35 cellular contexts compared by ENCODE assay signal in genomic region chr22:45107671-45108070, GRCh38. TPM values are rescaled to one million over a fixed set of nuclear protein-coding genes. Genes with fewer than 3 reads are reported as not detected.
DNase-seq lines count a peak whose midpoint lies in the region; ATAC-seq, FAIRE-seq and TF ChIP-seq lines count a peak whose summit lies in the region.
"Had no signal": no experiment of that assay in that cellular context is flagged by ENCODE, and none has a peak within 500 bp of the region (broad histone marks: within the 10 kb centered on the region; RNA-seq: fewer than 3 reads in every experiment).

No MANE protein-coding gene starts in this region.

- TF ChIP-seq RAD21 in K562 (CRISPR knock-in tag; conservative IDR thresholded peaks at IDR 0.05 in 1 of 2, IDR thresholded peaks at IDR 0.05 in 1 of 2) = no peak

- H3K9me3 ChIP-seq in HEK293 (ENCODE audit: control insufficient read depth, insufficient read depth, low read depth, low read length) (no peaks in the 10 kb centered on the region), K562 (replicated peaks; ENCODE audit: control insufficient read depth, insufficient read depth, low read depth, low read length) (no peaks in the 10 kb centered on the region), vagina (peaks cover 2% of the 10 kb centered on the region)
- H3K9me3 ChIP-seq: A549, BE2C, BLaER1, Caco-2 had no signal

- H3K79me2 ChIP-seq in K562 (ENCODE audit: control insufficient read depth, insufficient read depth, low read length) = no peaks in the 10 kb centered on the region

- H3K4me2 ChIP-seq in K562 (ENCODE audit: insufficient read depth, low read length) = no peak overlapping the region
- H3K4me2 ChIP-seq: A549; BLaER1; BLaER1 treated with 17β-estradiol and CSF1 and Interleukin-3, amounts not matched to agents 10 nM and 100 nM had no signal

- no peaks in the 10 kb centered on the region for H3K9me1 ChIP-seq in K562 (ENCODE audit: control insufficient read depth, insufficient read depth, low read length)

- intact Hi-C loops in cardiac septum (cut with DNase I) = no loop called here
- intact Hi-C loops in Right ventricle myocardium superior (cut with DNase I) = no loop called here
- intact Hi-C loops in K562 (cut with micrococcal nuclease) = loop anchor here (10.0 kb wide), 1 partner anchor 97 kb away; no protein-coding TSS in a partner anchor
- intact Hi-C loops in posterior vena cava (cut with DNase I) = no loop called here
- intact Hi-C loops in vagina (cut with DNase I) = no loop called here

- H3K4me3 ChIP-seq in HEK293 (ENCODE audit: low read depth, low read length) = no peak overlapping the region
- no peak overlapping the region for H3K4me3 ChIP-seq in K562
- H3K4me3 ChIP-seq in vagina = no peak overlapping the region
- H3K4me3 ChIP-seq: A549; BLaER1; BLaER1 treated with 17β-estradiol and CSF1 and Interleukin-3, amounts not matched to agents 10 nM and 100 nM had no signal

- no peak for TF ChIP-seq CTCF in HEK293 (tag by site-specific recombination; IDR thresholded peaks at IDR 0.05)
- no peak for TF ChIP-seq CTCF in K562 (IDR thresholded peaks at IDR 0.05 in 2 of 3, conservative IDR thresholded peaks at IDR 0.05 in 1 of 3; ENCODE audit: insufficient read depth in 2 of 3, low read depth in 1 of 3, low read length in 3 of 3)
- TF ChIP-seq CTCF in vagina (IDR thresholded peaks at IDR 0.05) = no peak

- no peak for ATAC-seq in Right ventricle myocardium superior (ENCODE audit: poor library complexity)
- no peak for ATAC-seq in K562
- ATAC-seq in GM21723 (IDR thresholded peaks at IDR 0.05; ENCODE audit: unreplicated experiment) = no peak
- ATAC-seq: A549; CD8-positive, alpha-beta T cell had no signal

- no TSS peak for BruUV-seq in K562 (replicated peaks; lab: Mats Ljungman, UMichigan)

- H3K4me1 ChIP-seq in HEK293 (ENCODE audit: control insufficient read depth, insufficient read depth, low read length) (no peaks in the 10 kb centered on the region), K562 (replicated peaks in 1 of 2; ENCODE audit: control insufficient read depth in 2 of 2, insufficient read depth in 2 of 2, low read length in 2 of 2) (no peaks in the 10 kb centered on the region; a peak in 1 of 5 replicates), vagina (no peaks in the 10 kb centered on the region)
- H3K4me1 ChIP-seq: A549, BE2C, Caco-2 had no signal

- no peak for FAIRE-seq in K562 (lab: Jason Lieb, UNC)
- FAIRE-seq: A204.1, A549, D721Med had no signal

- no peaks in the 10 kb centered on the region for H4K20me1 ChIP-seq in K562 (replicated peaks; ENCODE audit: control insufficient read depth, insufficient read depth, low read length)
- H4K20me1 ChIP-seq: BLaER1; BLaER1 treated with 17β-estradiol and CSF1 and Interleukin-3, amounts not matched to agents 10 nM and 100 nM had no signal

- POLR2A ChIA-PET in HEK293 (lab: Yijun Ruan, JAX) = interaction anchor here (1.1 kb wide), 2 partner anchors 35 to 56 kb away, joined by 3 to 10 read pairs; partner anchors contain the start of gene NUP50
- POLR2A ChIA-PET in K562 (lab: Yijun Ruan, JAX) = interaction anchor here (0.6 kb wide), 1 partner anchor 71 kb away, joined by 3 read pairs; no protein-coding TSS in a partner anchor

- no peak for TF ChIP-seq POLR2A in K562 (conservative IDR thresholded peaks at IDR 0.05)
- no peak for TF ChIP-seq POLR2A in vagina (IDR thresholded peaks at IDR 0.05)

- 0% methylated on average over 6 of the region's 6 CpGs for WGBS in K562 (ENCODE audit: insufficient coverage, low coverage, missing lambda C conversion rate)

- no peak overlapping the region for H3K9ac ChIP-seq in K562 (ENCODE audit: insufficient read depth in 1 of 2, low read depth in 2 of 2, low read length in 2 of 2)
- H3K9ac ChIP-seq: BLaER1; BLaER1 treated with 17β-estradiol and CSF1 and Interleukin-3, amounts not matched to agents 10 nM and 100 nM had no signal

- in situ Hi-C loops in K562 (cut with MboI) = loop anchor here (10.0 kb wide), 2 partner anchors 47 to 347 kb away; no protein-coding TSS in a partner anchor

- no peak overlapping the region for H2AFZ ChIP-seq in K562 (ENCODE audit: low read depth, low read length)

- H3K27ac ChIP-seq in HEK293 (ENCODE audit: extremely low read depth, low read depth, low read length) (no peak overlapping the region), K562 (ENCODE audit: extremely low read depth, low read depth, low read length) (no peak overlapping the region), vagina (no peak overlapping the region)
- H3K27ac ChIP-seq: 22Rv1; A549; BLaER1; BLaER1 treated with 17β-estradiol and CSF1 and Interleukin-3, amounts not matched to agents 10 nM and 100 nM; C4-2B had no signal

- peaks cover 2 to 19% of the 10 kb centered on the region in 2 experiments; a peak in 4 of 5 replicates for H3K27me3 ChIP-seq in K562 (ENCODE audit: control insufficient read depth in 2 of 2, insufficient read depth in 2 of 2, low read length in 2 of 2)
- no peaks in the 10 kb centered on the region for H3K27me3 ChIP-seq in vagina
- H3K27me3 ChIP-seq: BE2C; BLaER1; BLaER1 treated with 17β-estradiol and CSF1 and Interleukin-3, amounts not matched to agents 10 nM and 100 nM had no signal

- CTCF ChIA-PET in HEK293 (lab: Yijun Ruan, JAX) = interaction anchor here (2.3 kb wide), 1 partner anchor 12 kb away, joined by 13 read pairs; no protein-coding TSS in a partner anchor
- CTCF ChIA-PET in K562 (lab: Yijun Ruan, JAX; ENCODE audit: low intra/inter-chr PET ratio) = no interaction called here

- DNase-seq in cardiac septum (ENCODE audit: low spot score) (peak; percentile 70), Right ventricle myocardium superior (no peak), K562 (ENCODE audit: extremely low read depth in 1 of 4, low spot score in 3 of 4) (no peak), posterior vena cava (ENCODE audit: low spot score) (peak; percentile 74), pons (ENCODE audit: low spot score) (no peak), vagina (ENCODE audit: extremely low spot score in 2 of 2) (no peak)
- DNase-seq: 8988T; ACHN; AML-193; BE2C; C1 segment of cervical spinal cord; Caco-2; Calu3; CD4-positive, alpha-beta memory T cell; CD4-positive, alpha-beta T cell; CD4-positive, CD25-positive, alpha-beta regulatory T cell; CD8-positive, alpha-beta memory T cell; CD8-positive, alpha-beta T cell; COR-L47; DMS 273 treated with DMSO at 0.1 percent for 48 hours; DMS153; DMS53; DMS79; DMS79 treated with DMSO at 0.1 percent for 48 hours; DND-41; EL had no signal

- no peaks in the 10 kb centered on the region for H3K36me3 ChIP-seq in HEK293 (ENCODE audit: control insufficient read depth in 2 of 2, insufficient read depth in 1 of 2, low read length in 2 of 2)
- H3K36me3 ChIP-seq in K562 (ENCODE audit: control insufficient read depth, insufficient read depth, low read length) = no peaks in the 10 kb centered on the region
- no peaks in the 10 kb centered on the region for H3K36me3 ChIP-seq in vagina
- H3K36me3 ChIP-seq: BE2C; BLaER1; BLaER1 treated with 17β-estradiol and CSF1 and Interleukin-3, amounts not matched to agents 10 nM and 100 nM had no signal

- no peak for TF ChIP-seq EP300 in K562 (IDR thresholded peaks at IDR 0.05; ENCODE audit: low read length)

TF ChIP-seq in HEK293, 187 proteins besides CTCF, POLR2A, EP300 and RAD21:
- no peak for TF ChIP-seq HOXC10 (CRISPR knock-in tag; IDR thresholded peaks at IDR 0.05)
- peak; percentile 92 for TF ChIP-seq ZNF623 (tag by site-specific recombination; IDR thresholded peaks at IDR 0.05)
TF ChIP-seq in HEK293: peak in this region for 1.

TF ChIP-seq in K562, 482 proteins besides CTCF, POLR2A, EP300 and RAD21:
- TF ChIP-seq, protein P1, sequence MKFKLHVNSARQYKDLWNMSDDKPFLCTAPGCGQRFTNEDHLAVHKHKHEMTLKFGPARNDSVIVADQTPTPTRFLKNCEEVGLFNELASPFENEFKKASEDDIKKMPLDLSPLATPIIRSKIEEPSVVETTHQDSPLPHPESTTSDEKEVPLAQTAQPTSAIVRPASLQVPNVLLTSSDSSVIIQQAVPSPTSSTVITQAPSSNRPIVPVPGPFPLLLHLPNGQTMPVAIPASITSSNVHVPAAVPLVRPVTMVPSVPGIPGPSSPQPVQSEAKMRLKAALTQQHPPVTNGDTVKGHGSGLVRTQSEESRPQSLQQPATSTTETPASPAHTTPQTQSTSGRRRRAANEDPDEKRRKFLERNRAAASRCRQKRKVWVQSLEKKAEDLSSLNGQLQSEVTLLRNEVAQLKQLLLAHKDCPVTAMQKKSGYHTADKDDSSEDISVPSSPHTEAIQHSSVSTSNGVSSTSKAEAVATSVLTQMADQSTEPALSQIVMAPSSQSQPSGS (CRISPR knock-in tag; IDR thresholded peaks at IDR 0.05) = no peak
- TF ChIP-seq RBM25 (IDR thresholded peaks at IDR 0.05; ENCODE audit: low read depth, low read length, severe bottlenecking) = peak; percentile 40
- no peak for TF ChIP-seq CCAR2 (IDR thresholded peaks at IDR 0.05; ENCODE audit: low read depth, low read length)
- no peak for TF ChIP-seq COPS2 (conservative IDR thresholded peaks at IDR 0.05)

RNA-seq across cellular contexts. Expression of gene NUP50, which starts 56.1 kb away (rescaled TPM):
- total RNA-seq in cardiac septum (13.4 TPM), Right ventricle myocardium superior (19.1 TPM), K562 (2014; rRNA removed) (77.6 and 85.3 TPM in 2 replicates), K562 (2014; rRNA removed; fragmentation: Illumina TruSeq; extraction: Trizol) (55.3 and 62.0 TPM in 2 replicates), K562 (2015; rRNA removed; fragmentation: Illumina TruSeq; extraction: Trizol) (61.8 and 62.2 TPM in 2 replicates), K562 (2021) (83.7 and 84.2 TPM in 2 replicates), posterior vena cava (10 to 100 TPM; 29.7 to 30.1 TPM), vagina (76.9 TPM)
- total RNA-seq in K562 (2011; cell fraction: chromatin; rRNA removed; ENCODE audit: low replicate concordance) = 29.2 and 70.6 TPM in 2 replicates
- total RNA-seq in K562 (2011; cell fraction: nucleolus; rRNA removed) = 26.7 and 30.3 TPM in 2 replicates
- total RNA-seq in K562 (2011; cell fraction: nucleoplasm; rRNA removed) = 33.5 and 52.8 TPM in 2 replicates
- polyA plus RNA-seq in K562 (2011; rRNA removed) (21.8 and 29.3 TPM in 2 replicates), K562 (2014; fragmentation: Illumina TruSeq; extraction: Trizol) (44.8 and 57.5 TPM in 2 replicates), K562 (2014; fragmentation: Nextera tagmentation; extraction: Ambion mirVana) (10 to 100 TPM; 23.8 to 25.9 TPM), K562 (2014; rRNA removed) (39.3 and 49.3 TPM in 2 replicates)
- 17.4 and 20.5 TPM in 2 replicates for polyA plus RNA-seq in K562 (2011; cell fraction: cytosol; rRNA removed)
- 16.0 and 30.2 TPM in 2 replicates for polyA plus RNA-seq in K562 (2011; cell fraction: nucleus; rRNA removed)
- polyA plus RNA-seq in K562 (2012) = 23.7 and 44.7 TPM in 2 replicates
- 43.2 and 54.9 TPM in 2 replicates for polyA minus RNA-seq in K562 (2011; rRNA and poly(A)+ RNA removed)
- 17.9 and 19.7 TPM in 2 replicates for polyA minus RNA-seq in K562 (2011; cell fraction: cytosol; rRNA and poly(A)+ RNA removed)
- 22.3 and 30.1 TPM in 2 replicates for polyA minus RNA-seq in K562 (2011; cell fraction: nucleus; rRNA and poly(A)+ RNA removed)

Comparison
In these comparisons a context has a peak if more than half of its experiments do, and no peak if none do; other contexts are left out.
1. DNase-seq: peak in cardiac septum (single experiment) and posterior vena cava (single experiment); none in Right ventricle myocardium superior (single experiment), K562 (0 of 4), pons (single experiment) and vagina (0 of 2).